Comparison of ENCODE assay signal across 29 cellular contexts in genomic region chr13:41631296-41631965, GRCh38.
"Had no signal": no experiment of that assay in that cellular context is flagged by ENCODE, and none has a peak within 500 bp of the region (broad histone marks: within the 10 kb centered on the region; RNA-seq: fewer than 3 reads in every experiment).

No MANE protein-coding gene starts in this region.

- H3K4me3 ChIP-seq: body of pancreas, esophagus squamous epithelium, heart left ventricle, skin epidermis, testis, transverse colon had no signal

- H3K4me1 ChIP-seq: body of pancreas, esophagus squamous epithelium, foreskin keratinocyte, heart left ventricle, testis, transverse colon had no signal

- H3K27me3 ChIP-seq: body of pancreas, esophagus squamous epithelium, foreskin keratinocyte, heart left ventricle, testis, transverse colon had no signal

- H3K36me3 ChIP-seq: heart left ventricle, transverse colon had no signal

- ATAC-seq: activated CD8-positive, alpha-beta memory T cell treated with anti-CD3 and anti-CD28 coated beads, Interleukin-2, amount 10 ng/mL, durations not matched to agents 7 days and 5 days; activated CD8-positive, alpha-beta T cell treated with anti-CD3 and anti-CD28 coated beads, Interleukin-2, amount 10 ng/mL, durations not matched to agents 7 days and 5 days; activated naive CD4-positive, alpha-beta T cell treated with anti-CD3 and anti-CD28 coated beads, Interleukin-2, amount 50 U/mL, for 72 hours; activated T-cell treated with anti-CD3 and anti-CD28 coated beads, Interleukin-2, amount 50 U/mL, for 72 hours; body of pancreas; foreskin keratinocyte; natural killer cell treated with Interleukin-12 subunit alpha and Interleukin-12 subunit beta and Interleukin-15 and Interleukin-18, amount 100 ng/mL, for 72 hours; sciatic nerve; stimulated activated naive CD8-positive, alpha-beta T cell treated with anti-CD3 and anti-CD28 coated beads, Interleukin-15, Interleukin-2, amounts not matched to agents 100 U/mL and 50 U/mL, for 24 hours had no signal

- FAIRE-seq: colon, endometrium, kidney had no signal

- H3K9me3 ChIP-seq: body of pancreas, esophagus squamous epithelium, testis, transverse colon had no signal

- H3K27ac ChIP-seq: body of pancreas, epithelial cell of prostate, esophagus squamous epithelium, foreskin keratinocyte, heart left ventricle, skin epidermis, testis, transverse colon had no signal

- DNase-seq: activated B cell treated with CpG ODN at 0.5 μM for 24 hours; activated CD4-positive, alpha-beta T cell treated with anti-CD3 and anti-CD28 coated beads, Interleukin-2, amount 50 U/mL, for 1 hour; activated CD8-positive, alpha-beta memory T cell treated with anti-CD3 and anti-CD28 coated beads, Interleukin-2, amount 10 ng/mL, durations not matched to agents 7 days and 5 days; activated CD8-positive, alpha-beta T cell treated with anti-CD3 and anti-CD28 coated beads, Interleukin-2, amount 10 ng/mL, durations not matched to agents 7 days and 5 days; activated naive CD4-positive, alpha-beta T cell; activated T-cell treated with anti-CD3 and anti-CD28 coated beads, Interleukin-2, amount 50 U/mL, for 72 hours; aorta; body of pancreas; dermis blood vessel endothelial cell; effector CD8-positive, alpha-beta T cell; esophagus squamous epithelium; foreskin keratinocyte; heart left ventricle; hypothalamus; immature natural killer cell; kidney; stimulated activated CD4-positive, alpha-beta T cell treated with anti-CD3 and anti-CD28 coated beads, Interleukin-12 subunit alpha, Interleukin-12 subunit beta, amount 100 ng/mL, for 4 hours; stimulated activated CD4-positive, alpha-beta T cell treated with anti-CD3 and anti-CD28 coated beads, Interleukin-4, amount 100 ng/mL, for 1 hour; stimulated activated naive CD8-positive, alpha-beta T cell treated with anti-CD3 and anti-CD28 coated beads, Interleukin-15, Interleukin-2, amounts not matched to agents 100 U/mL and 50 U/mL, for 24 hours; T-helper 1 cell; testis; transverse colon had no signal
